In the genomic region with DNA sequence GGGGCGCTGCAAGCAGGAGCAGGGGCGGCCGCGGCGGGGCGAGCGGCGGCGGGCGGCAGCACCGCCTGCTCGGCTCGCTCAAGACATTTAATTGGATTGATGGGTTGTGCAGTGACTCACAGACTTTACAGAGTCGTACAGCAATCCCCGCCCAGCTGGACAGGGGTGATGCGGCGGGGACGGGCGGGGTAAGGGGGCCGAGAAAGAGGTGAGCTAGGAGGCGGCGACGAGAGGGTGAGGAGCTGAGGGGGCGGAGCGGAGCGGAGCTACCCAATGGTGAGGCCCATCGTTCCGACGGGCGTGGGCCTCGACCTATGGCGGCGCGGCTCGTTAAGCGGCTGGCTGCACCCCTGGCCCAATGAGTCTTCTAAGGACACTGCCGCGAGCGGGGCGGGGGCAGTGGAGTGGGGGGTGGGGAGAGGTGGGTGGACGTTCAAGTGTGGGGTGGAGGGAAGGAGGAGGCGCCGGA, we compare ENCODE assay signal across 1 cellular context.
TF ChIP-seq lines count a peak whose summit lies in the region.

No MANE protein-coding gene starts in this region.

TF ChIP-seq in K562, 482 proteins besides CTCF, POLR2A, EP300 and RAD21 (continued from another document and continues in another):
- TF ChIP-seq, protein P1, sequence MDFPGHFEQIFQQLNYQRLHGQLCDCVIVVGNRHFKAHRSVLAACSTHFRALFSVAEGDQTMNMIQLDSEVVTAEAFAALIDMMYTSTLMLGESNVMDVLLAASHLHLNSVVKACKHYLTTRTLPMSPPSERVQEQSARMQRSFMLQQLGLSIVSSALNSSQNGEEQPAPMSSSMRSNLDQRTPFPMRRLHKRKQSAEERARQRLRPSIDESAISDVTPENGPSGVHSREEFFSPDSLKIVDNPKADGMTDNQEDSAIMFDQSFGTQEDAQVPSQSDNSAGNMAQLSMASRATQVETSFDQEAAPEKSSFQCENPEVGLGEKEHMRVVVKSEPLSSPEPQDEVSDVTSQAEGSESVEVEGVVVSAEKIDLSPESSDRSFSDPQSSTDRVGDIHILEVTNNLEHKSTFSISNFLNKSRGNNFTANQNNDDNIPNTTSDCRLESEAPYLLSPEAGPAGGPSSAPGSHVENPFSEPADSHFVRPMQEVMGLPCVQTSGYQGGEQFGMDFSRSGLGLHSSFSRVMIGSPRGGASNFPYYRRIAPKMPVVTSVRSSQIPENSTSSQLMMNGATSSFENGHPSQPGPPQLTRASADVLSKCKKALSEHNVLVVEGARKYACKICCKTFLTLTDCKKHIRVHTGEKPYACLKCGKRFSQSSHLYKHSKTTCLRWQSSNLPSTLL (IDR thresholded peaks at IDR 0.05): no peak
- TF ChIP-seq ZBTB7A (IDR thresholded peaks at IDR 0.05; ENCODE audit: borderline replicate concordance, control insufficient read depth, low read depth, low read length) (peak; percentile 70), RBM39 (optimal IDR thresholded peaks at IDR 0.05; ENCODE audit: low read depth, low read length) (no peak), HLTF (IDR thresholded peaks at IDR 0.05) (no peak), SIN3A (IDR thresholded peaks at IDR 0.05; ENCODE audit: borderline replicate concordance in 2 of 2, control insufficient read depth in 1 of 2, low read depth in 2 of 2, low read length in 2 of 2) (peak; percentile 20 to 61; a peak in 1 of 4 replicates), FOXP1 (CRISPR knock-in tag; IDR thresholded peaks at IDR 0.05) (peak; percentile 48; the same call in 1 of the 2 replicates), ZNF785 (CRISPR knock-in tag; IDR thresholded peaks at IDR 0.05) (no peak), GABPB1 (CRISPR knock-in tag; IDR thresholded peaks at IDR 0.05) (no peak), ZC3H8 (IDR thresholded peaks at IDR 0.05) (no peak), GATAD2B (IDR thresholded peaks at IDR 0.05; ENCODE audit: borderline replicate concordance) (no peak), NFIC (IDR thresholded peaks at IDR 0.05) (peak; percentile 40; the same call in 1 of the 2 replicates), FOXA3 (CRISPR knock-in tag; conservative IDR thresholded peaks at IDR 0.05 in 1 of 2, IDR thresholded peaks at IDR 0.05 in 1 of 2) (no peak), TEAD4 (IDR thresholded peaks at IDR 0.05; ENCODE audit: low read length) (0 out of 2 replicates have a peak, but pooled peaks have one; percentile 2), TEAD4 (CRISPR knock-in tag; IDR thresholded peaks at IDR 0.05; ENCODE audit: borderline replicate concordance) (no peak), TAF15 (IDR thresholded peaks at IDR 0.05; ENCODE audit: low read depth, low read length) (no peak), RBM22 (IDR thresholded peaks at IDR 0.05; ENCODE audit: low read depth, low read length, poor library complexity, severe bottlenecking) (no peak), IFI16 (CRISPR knock-in tag; IDR thresholded peaks at IDR 0.05) (no peak), NFYB (IDR thresholded peaks at IDR 0.05; ENCODE audit: extremely low read depth, insufficient read length) (no peak)
- TF ChIP-seq, protein P2, sequence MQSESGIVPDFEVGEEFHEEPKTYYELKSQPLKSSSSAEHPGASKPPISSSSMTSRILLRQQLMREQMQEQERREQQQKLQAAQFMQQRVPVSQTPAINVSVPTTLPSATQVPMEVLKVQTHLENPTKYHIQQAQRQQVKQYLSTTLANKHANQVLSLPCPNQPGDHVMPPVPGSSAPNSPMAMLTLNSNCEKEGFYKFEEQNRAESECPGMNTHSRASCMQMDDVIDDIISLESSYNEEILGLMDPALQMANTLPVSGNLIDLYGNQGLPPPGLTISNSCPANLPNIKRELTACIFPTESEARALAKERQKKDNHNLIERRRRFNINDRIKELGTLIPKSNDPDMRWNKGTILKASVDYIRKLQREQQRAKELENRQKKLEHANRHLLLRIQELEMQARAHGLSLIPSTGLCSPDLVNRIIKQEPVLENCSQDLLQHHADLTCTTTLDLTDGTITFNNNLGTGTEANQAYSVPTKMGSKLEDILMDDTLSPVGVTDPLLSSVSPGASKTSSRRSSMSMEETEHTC (IDR thresholded peaks at IDR 0.05): no peak
- TF ChIP-seq, protein P3, sequence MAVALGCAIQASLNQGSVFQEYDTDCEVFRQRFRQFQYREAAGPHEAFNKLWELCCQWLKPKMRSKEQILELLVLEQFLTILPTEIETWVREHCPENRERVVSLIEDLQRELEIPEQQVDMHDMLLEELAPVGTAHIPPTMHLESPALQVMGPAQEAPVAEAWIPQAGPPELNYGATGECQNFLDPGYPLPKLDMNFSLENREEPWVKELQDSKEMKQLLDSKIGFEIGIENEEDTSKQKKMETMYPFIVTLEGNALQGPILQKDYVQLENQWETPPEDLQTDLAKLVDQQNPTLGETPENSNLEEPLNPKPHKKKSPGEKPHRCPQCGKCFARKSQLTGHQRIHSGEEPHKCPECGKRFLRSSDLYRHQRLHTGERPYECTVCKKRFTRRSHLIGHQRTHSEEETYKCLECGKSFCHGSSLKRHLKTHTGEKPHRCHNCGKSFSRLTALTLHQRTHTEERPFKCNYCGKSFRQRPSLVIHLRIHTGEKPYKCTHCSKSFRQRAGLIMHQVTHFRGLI (CRISPR knock-in tag; IDR thresholded peaks at IDR 0.05): no peak
- TF ChIP-seq, protein P4, sequence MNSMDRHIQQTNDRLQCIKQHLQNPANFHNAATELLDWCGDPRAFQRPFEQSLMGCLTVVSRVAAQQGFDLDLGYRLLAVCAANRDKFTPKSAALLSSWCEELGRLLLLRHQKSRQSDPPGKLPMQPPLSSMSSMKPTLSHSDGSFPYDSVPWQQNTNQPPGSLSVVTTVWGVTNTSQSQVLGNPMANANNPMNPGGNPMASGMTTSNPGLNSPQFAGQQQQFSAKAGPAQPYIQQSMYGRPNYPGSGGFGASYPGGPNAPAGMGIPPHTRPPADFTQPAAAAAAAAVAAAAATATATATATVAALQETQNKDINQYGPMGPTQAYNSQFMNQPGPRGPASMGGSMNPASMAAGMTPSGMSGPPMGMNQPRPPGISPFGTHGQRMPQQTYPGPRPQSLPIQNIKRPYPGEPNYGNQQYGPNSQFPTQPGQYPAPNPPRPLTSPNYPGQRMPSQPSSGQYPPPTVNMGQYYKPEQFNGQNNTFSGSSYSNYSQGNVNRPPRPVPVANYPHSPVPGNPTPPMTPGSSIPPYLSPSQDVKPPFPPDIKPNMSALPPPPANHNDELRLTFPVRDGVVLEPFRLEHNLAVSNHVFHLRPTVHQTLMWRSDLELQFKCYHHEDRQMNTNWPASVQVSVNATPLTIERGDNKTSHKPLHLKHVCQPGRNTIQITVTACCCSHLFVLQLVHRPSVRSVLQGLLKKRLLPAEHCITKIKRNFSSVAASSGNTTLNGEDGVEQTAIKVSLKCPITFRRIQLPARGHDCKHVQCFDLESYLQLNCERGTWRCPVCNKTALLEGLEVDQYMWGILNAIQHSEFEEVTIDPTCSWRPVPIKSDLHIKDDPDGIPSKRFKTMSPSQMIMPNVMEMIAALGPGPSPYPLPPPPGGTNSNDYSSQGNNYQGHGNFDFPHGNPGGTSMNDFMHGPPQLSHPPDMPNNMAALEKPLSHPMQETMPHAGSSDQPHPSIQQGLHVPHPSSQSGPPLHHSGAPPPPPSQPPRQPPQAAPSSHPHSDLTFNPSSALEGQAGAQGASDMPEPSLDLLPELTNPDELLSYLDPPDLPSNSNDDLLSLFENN (IDR thresholded peaks at IDR 0.05; ENCODE audit: low read depth in 2 of 2, low read length in 2 of 2): peak in 1 of 2 experiments; percentile 14; a peak in 1 of 4 replicates
- TF ChIP-seq, protein P5, sequence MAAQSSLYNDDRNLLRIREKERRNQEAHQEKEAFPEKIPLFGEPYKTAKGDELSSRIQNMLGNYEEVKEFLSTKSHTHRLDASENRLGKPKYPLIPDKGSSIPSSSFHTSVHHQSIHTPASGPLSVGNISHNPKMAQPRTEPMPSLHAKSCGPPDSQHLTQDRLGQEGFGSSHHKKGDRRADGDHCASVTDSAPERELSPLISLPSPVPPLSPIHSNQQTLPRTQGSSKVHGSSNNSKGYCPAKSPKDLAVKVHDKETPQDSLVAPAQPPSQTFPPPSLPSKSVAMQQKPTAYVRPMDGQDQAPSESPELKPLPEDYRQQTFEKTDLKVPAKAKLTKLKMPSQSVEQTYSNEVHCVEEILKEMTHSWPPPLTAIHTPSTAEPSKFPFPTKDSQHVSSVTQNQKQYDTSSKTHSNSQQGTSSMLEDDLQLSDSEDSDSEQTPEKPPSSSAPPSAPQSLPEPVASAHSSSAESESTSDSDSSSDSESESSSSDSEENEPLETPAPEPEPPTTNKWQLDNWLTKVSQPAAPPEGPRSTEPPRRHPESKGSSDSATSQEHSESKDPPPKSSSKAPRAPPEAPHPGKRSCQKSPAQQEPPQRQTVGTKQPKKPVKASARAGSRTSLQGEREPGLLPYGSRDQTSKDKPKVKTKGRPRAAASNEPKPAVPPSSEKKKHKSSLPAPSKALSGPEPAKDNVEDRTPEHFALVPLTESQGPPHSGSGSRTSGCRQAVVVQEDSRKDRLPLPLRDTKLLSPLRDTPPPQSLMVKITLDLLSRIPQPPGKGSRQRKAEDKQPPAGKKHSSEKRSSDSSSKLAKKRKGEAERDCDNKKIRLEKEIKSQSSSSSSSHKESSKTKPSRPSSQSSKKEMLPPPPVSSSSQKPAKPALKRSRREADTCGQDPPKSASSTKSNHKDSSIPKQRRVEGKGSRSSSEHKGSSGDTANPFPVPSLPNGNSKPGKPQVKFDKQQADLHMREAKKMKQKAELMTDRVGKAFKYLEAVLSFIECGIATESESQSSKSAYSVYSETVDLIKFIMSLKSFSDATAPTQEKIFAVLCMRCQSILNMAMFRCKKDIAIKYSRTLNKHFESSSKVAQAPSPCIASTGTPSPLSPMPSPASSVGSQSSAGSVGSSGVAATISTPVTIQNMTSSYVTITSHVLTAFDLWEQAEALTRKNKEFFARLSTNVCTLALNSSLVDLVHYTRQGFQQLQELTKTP (IDR thresholded peaks at IDR 0.05; ENCODE audit: low read depth in 1 of 2, partially characterized antibody in 2 of 2): no peak
- TF ChIP-seq, protein P6, sequence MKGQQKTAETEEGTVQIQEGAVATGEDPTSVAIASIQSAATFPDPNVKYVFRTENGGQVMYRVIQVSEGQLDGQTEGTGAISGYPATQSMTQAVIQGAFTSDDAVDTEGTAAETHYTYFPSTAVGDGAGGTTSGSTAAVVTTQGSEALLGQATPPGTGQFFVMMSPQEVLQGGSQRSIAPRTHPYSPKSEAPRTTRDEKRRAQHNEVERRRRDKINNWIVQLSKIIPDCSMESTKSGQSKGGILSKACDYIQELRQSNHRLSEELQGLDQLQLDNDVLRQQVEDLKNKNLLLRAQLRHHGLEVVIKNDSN (CRISPR knock-in tag; IDR thresholded peaks at IDR 0.05): no peak
- TF ChIP-seq, protein P7, sequence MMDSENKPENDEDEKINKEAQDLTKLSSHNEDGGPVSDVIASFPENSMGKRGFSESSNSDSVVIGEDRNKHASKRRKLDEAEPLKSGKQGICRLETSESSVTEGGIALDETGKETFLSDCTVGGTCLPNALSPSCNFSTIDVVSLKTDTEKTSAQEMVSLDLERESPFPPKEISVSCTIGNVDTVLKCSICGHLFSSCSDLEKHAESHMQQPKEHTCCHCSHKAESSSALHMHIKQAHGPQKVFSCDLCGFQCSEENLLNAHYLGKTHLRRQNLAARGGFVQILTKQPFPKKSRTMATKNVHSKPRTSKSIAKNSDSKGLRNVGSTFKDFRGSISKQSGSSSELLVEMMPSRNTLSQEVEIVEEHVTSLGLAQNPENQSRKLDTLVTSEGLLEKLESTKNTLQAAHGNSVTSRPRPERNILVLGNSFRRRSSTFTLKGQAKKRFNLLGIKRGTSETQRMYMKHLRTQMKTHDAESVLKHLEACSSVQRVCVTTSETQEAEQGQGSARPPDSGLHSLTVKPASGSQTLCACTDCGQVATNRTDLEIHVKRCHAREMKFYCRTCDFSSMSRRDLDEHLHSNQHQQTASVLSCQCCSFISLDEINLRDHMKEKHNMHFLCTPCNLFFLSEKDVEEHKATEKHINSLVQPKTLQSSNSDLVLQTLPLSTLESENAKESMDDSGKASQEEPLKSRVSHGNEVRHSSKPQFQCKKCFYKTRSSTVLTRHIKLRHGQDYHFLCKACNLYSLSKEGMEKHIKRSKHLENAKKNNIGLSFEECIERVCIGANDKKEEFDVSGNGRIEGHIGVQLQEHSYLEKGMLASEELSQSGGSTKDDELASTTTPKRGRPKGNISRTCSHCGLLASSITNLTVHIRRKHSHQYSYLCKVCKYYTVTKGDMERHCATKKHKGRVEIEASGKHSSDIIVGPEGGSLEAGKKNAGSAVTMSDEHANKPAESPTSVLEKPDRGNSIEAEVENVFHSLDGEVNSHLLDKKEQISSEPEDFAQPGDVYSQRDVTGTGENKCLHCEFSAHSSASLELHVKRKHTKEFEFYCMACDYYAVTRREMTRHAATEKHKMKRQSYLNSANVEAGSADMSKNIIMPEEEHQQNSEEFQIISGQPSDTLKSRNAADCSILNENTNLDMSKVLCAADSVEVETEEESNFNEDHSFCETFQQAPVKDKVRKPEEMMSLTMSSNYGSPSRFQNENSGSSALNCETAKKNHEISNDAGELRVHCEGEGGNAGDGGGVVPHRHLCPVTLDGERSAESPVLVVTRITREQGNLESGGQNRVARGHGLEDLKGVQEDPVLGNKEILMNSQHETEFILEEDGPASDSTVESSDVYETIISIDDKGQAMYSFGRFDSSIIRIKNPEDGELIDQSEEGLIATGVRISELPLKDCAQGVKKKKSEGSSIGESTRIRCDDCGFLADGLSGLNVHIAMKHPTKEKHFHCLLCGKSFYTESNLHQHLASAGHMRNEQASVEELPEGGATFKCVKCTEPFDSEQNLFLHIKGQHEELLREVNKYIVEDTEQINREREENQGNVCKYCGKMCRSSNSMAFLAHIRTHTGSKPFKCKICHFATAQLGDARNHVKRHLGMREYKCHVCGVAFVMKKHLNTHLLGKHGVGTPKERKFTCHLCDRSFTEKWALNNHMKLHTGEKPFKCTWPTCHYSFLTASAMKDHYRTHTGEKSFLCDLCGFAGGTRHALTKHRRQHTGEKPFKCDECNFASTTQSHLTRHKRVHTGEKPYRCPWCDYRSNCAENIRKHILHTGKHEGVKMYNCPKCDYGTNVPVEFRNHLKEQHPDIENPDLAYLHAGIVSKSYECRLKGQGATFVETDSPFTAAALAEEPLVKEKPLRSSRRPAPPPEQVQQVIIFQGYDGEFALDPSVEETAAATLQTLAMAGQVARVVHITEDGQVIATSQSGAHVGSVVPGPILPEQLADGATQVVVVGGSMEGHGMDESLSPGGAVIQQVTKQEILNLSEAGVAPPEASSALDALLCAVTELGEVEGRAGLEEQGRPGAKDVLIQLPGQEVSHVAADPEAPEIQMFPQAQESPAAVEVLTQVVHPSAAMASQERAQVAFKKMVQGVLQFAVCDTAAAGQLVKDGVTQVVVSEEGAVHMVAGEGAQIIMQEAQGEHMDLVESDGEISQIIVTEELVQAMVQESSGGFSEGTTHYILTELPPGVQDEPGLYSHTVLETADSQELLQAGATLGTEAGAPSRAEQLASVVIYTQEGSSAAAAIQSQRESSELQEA (IDR thresholded peaks at IDR 0.05; ENCODE audit: low read depth): no peak
- TF ChIP-seq, protein P8, sequence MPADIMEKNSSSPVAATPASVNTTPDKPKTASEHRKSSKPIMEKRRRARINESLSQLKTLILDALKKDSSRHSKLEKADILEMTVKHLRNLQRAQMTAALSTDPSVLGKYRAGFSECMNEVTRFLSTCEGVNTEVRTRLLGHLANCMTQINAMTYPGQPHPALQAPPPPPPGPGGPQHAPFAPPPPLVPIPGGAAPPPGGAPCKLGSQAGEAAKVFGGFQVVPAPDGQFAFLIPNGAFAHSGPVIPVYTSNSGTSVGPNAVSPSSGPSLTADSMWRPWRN (IDR thresholded peaks at IDR 0.05; ENCODE audit: low read depth): no peak
- TF ChIP-seq, protein P9, sequence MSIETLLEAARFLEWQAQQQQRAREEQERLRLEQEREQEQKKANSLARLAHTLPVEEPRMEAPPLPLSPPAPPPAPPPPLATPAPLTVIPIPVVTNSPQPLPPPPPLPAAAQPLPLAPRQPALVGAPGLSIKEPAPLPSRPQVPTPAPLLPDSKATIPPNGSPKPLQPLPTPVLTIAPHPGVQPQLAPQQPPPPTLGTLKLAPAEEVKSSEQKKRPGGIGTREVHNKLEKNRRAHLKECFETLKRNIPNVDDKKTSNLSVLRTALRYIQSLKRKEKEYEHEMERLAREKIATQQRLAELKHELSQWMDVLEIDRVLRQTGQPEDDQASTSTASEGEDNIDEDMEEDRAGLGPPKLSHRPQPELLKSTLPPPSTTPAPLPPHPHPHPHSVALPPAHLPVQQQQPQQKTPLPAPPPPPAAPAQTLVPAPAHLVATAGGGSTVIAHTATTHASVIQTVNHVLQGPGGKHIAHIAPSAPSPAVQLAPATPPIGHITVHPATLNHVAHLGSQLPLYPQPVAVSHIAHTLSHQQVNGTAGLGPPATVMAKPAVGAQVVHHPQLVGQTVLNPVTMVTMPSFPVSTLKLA (conservative IDR thresholded peaks at IDR 0.05): 0 out of 4 replicates have a peak, but pooled peaks of 1 of the 2 experiments have one; percentile 11
